In genomic region chr7:159263430-159263829, GRCh38 we compare ENCODE assay signal across 7 cellular contexts.
"Had no signal": no experiment of that assay in that cellular context is flagged by ENCODE, and none has a peak within 500 bp of the region (broad histone marks: within the 10 kb centered on the region; RNA-seq: fewer than 3 reads in every experiment).

No MANE protein-coding gene starts in this region.

- H3K4me1 Mint-ChIP-seq: IgD-negative memory B cell had no signal

- H3K27ac ChIP-seq: HL-60 had no signal

- FAIRE-seq: HepG2, HTR-8/SVneo had no signal

- ATAC-seq: HepG2 had no signal

- H3K27ac Mint-ChIP-seq: IgD-negative memory B cell had no signal

- H3K4me3 Mint-ChIP-seq: IgD-negative memory B cell had no signal

- DNase-seq: IMR-90, KBM-7, KG1 had no signal
